ENCODE assay signal across 9 cellular contexts in the genomic region with DNA sequence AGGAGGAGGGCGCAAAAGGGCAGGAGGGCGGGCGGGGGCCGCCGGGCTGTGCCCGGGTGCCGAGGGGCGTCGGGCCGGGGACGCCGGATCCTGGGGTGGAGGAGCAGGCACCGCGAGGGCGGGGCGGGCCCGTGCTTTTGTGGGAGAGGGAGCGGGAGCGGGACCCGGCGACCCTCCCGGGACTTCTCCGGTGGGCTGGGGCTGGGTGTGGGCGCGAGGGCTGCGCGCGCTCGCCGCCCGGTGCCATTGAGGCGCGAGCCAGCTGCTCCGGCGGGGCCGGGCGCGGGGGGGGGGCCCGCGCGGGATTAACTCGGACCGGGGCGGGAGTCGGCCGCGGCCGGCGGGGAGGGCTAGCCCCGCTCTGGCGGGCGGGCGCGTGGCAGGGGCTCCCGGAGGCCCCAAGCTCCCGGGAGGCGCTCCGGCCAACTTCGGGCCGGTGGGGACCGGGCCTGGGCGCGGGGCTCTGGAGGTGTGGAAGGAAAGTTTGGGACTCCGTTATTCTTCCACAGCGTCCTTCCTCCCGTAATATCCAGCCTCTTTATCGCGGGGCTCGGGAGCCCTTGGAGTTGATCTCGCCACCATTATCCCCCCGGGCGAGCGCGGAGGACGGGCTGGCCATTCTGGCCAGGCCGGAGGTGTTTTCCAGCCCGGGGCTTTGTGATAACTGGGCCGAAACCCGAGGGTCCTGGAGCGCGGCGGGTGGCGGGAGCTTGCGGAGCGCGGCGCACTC. TPM values are rescaled to one million over a fixed set of nuclear protein-coding genes. Genes with fewer than 3 reads are reported as not detected.
A peak's percentile ranks its signal among the peaks of the same experiment; 100 is the strongest.
DNase-seq lines count a peak whose midpoint lies in the region; ATAC-seq and TF ChIP-seq lines count a peak whose summit lies in the region.
"Had no signal": no experiment of that assay in that cellular context is flagged by ENCODE, and none has a peak within 500 bp of the region (broad histone marks: within the 10 kb centered on the region; RNA-seq: fewer than 3 reads in every experiment).

No MANE protein-coding gene starts in this region.

- H3K27me3 ChIP-seq in body of pancreas (no peaks in the 10 kb centered on the region), liver (ENCODE audit: control insufficient read depth in 4 of 4, insufficient read depth in 4 of 4, low read length in 3 of 4) (no peaks in the 10 kb centered on the region), thoracic aorta (replicated peaks; ENCODE audit: insufficient read depth) (peaks cover 25% of the 10 kb centered on the region)

- H3K4me3 ChIP-seq in body of pancreas (peak overlapping the region; percentile 36 to 65), liver (ENCODE audit: low read depth in 1 of 3, low read length in 3 of 3) (peak overlapping the region; percentile 59 to 94 (median 70)), thoracic aorta (peak overlapping the region; percentile 64)

- intact Hi-C loops in body of pancreas (cut with DNase I), result no loop called here

- H3K36me3 ChIP-seq in body of pancreas (replicated peaks in 1 of 2; ENCODE audit: insufficient read depth in 1 of 2, low read depth in 2 of 2), result no peaks in the 10 kb centered on the region
- no peaks in the 10 kb centered on the region for H3K36me3 ChIP-seq in liver (ENCODE audit: control insufficient read depth in 4 of 4, insufficient read depth in 3 of 4, low read depth in 1 of 4, low read length in 3 of 4)
- H3K36me3 ChIP-seq in thoracic aorta, result no peaks in the 10 kb centered on the region

- no peaks in the 10 kb centered on the region for H3K9me3 ChIP-seq in body of pancreas
- H3K9me3 ChIP-seq in liver (ENCODE audit: control insufficient read depth in 4 of 4, low read length in 3 of 4), result no peaks in the 10 kb centered on the region
- no peaks in the 10 kb centered on the region for H3K9me3 ChIP-seq in thoracic aorta

- peak overlapping the region; percentile 71 to 78 for H3K9ac ChIP-seq in liver (ENCODE audit: low read depth in 1 of 2, low read length in 2 of 2)

- ATAC-seq in body of pancreas (peak; percentile 41), thoracic aorta (ENCODE audit: insufficient number of reproducible peaks, low FRiP score, low read depth) (no peak), HG02610 (IDR thresholded peaks at IDR 0.05; ENCODE audit: unreplicated experiment) (no peak), HG03342 (IDR thresholded peaks at IDR 0.05; ENCODE audit: unreplicated experiment) (no peak), omental fat pad (ENCODE audit: low FRiP score) (no peak)

- peak overlapping the region; percentile 46 to 65 (median 50) for H3K27ac ChIP-seq in body of pancreas
- peak overlapping the region; percentile 92 to 97 for H3K27ac ChIP-seq in liver (ENCODE audit: low read depth in 1 of 2, low read length in 2 of 2)
- no peak overlapping the region for H3K27ac ChIP-seq in thoracic aorta

- TF ChIP-seq CTCF in body of pancreas (IDR thresholded peaks at IDR 0.05), result no peak
- TF ChIP-seq CTCF in liver (IDR thresholded peaks at IDR 0.05; ENCODE audit: low read depth, low read length, missing input control), result no peak
- no peak for TF ChIP-seq CTCF in thoracic aorta (IDR thresholded peaks at IDR 0.05)
- TF ChIP-seq CTCF in omental fat pad (IDR thresholded peaks at IDR 0.05), result no peak

- DNase-seq in NCI-H82 (lab: John Stamatoyannopoulos, UW) (peak; percentile 49), NCI-H82 treated with DMSO at 0.1 percent for 48 hours (lab: John Stamatoyannopoulos, UW; ENCODE audit: unreplicated experiment) (no peak), body of pancreas (peak in 2 of 4 donors; percentile 15 to 39), thoracic aorta (ENCODE audit: low spot score) (no peak), omental fat pad (ENCODE audit: low spot score) (no peak)
- DNase-seq: IMR-90 had no signal

- WGBS in body of pancreas, 2 donors, result 1% methylated on average over 19 to 74 of the region's 87 CpGs
- WGBS in liver, result 2% methylated on average over 87 of the region's 87 CpGs

- TF ChIP-seq POLR2A in body of pancreas (IDR thresholded peaks at IDR 0.05), result no peak

- peaks cover 19% of the 10 kb centered on the region for H3K4me1 ChIP-seq in body of pancreas
- H3K4me1 ChIP-seq in liver (ENCODE audit: control insufficient read depth in 4 of 4, insufficient read depth in 4 of 4, low read length in 3 of 4), result peaks cover 0 to 16% (median 3%) of the 10 kb centered on the region in 4 donors
- H3K4me1 ChIP-seq in thoracic aorta (ENCODE audit: control insufficient read depth in 1 of 2, low read depth in 2 of 2), result peaks cover 14 to 27% of the 10 kb centered on the region in 2 donors

- no peak for TF ChIP-seq RAD21 in liver (IDR thresholded peaks at IDR 0.05)

TF ChIP-seq in liver, 16 proteins besides CTCF, POLR2A, EP300 and RAD21:
- TF ChIP-seq FOXA1 (IDR thresholded peaks at IDR 0.05), result no peak
- no peak for TF ChIP-seq HNF4A (conservative IDR thresholded peaks at IDR 0.05)
- TF ChIP-seq GABPA (IDR thresholded peaks at IDR 0.05 in 1 of 2, conservative IDR thresholded peaks at IDR 0.05 in 1 of 2), result no peak
- TF ChIP-seq, protein P1, sequence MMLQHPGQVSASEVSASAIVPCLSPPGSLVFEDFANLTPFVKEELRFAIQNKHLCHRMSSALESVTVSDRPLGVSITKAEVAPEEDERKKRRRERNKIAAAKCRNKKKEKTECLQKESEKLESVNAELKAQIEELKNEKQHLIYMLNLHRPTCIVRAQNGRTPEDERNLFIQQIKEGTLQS (IDR thresholded peaks at IDR 0.05), result no peak
- no peak for TF ChIP-seq EGR1 (IDR thresholded peaks at IDR 0.05; ENCODE audit: low read depth in 2 of 2)
- TF ChIP-seq, protein P2, sequence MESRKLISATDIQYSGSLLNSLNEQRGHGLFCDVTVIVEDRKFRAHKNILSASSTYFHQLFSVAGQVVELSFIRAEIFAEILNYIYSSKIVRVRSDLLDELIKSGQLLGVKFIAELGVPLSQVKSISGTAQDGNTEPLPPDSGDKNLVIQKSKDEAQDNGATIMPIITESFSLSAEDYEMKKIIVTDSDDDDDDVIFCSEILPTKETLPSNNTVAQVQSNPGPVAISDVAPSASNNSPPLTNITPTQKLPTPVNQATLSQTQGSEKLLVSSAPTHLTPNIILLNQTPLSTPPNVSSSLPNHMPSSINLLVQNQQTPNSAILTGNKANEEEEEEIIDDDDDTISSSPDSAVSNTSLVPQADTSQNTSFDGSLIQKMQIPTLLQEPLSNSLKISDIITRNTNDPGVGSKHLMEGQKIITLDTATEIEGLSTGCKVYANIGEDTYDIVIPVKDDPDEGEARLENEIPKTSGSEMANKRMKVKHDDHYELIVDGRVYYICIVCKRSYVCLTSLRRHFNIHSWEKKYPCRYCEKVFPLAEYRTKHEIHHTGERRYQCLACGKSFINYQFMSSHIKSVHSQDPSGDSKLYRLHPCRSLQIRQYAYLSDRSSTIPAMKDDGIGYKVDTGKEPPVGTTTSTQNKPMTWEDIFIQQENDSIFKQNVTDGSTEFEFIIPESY (IDR thresholded peaks at IDR 0.05), result no peak
- TF ChIP-seq, protein P3, sequence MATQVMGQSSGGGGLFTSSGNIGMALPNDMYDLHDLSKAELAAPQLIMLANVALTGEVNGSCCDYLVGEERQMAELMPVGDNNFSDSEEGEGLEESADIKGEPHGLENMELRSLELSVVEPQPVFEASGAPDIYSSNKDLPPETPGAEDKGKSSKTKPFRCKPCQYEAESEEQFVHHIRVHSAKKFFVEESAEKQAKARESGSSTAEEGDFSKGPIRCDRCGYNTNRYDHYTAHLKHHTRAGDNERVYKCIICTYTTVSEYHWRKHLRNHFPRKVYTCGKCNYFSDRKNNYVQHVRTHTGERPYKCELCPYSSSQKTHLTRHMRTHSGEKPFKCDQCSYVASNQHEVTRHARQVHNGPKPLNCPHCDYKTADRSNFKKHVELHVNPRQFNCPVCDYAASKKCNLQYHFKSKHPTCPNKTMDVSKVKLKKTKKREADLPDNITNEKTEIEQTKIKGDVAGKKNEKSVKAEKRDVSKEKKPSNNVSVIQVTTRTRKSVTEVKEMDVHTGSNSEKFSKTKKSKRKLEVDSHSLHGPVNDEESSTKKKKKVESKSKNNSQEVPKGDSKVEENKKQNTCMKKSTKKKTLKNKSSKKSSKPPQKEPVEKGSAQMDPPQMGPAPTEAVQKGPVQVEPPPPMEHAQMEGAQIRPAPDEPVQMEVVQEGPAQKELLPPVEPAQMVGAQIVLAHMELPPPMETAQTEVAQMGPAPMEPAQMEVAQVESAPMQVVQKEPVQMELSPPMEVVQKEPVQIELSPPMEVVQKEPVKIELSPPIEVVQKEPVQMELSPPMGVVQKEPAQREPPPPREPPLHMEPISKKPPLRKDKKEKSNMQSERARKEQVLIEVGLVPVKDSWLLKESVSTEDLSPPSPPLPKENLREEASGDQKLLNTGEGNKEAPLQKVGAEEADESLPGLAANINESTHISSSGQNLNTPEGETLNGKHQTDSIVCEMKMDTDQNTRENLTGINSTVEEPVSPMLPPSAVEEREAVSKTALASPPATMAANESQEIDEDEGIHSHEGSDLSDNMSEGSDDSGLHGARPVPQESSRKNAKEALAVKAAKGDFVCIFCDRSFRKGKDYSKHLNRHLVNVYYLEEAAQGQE (IDR thresholded peaks at IDR 0.05), result no peak
- no peak for TF ChIP-seq NR2F2 (IDR thresholded peaks at IDR 0.05)
- TF ChIP-seq RXRA (IDR thresholded peaks at IDR 0.05), result no peak
- TF ChIP-seq, protein P4, sequence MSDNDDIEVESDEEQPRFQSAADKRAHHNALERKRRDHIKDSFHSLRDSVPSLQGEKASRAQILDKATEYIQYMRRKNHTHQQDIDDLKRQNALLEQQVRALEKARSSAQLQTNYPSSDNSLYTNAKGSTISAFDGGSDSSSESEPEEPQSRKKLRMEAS (IDR thresholded peaks at IDR 0.05), result no peak
- no peak for TF ChIP-seq JUND (IDR thresholded peaks at IDR 0.05)
- TF ChIP-seq HNF4G (IDR thresholded peaks at IDR 0.05), result no peak
- no peak for TF ChIP-seq FOXA2 (IDR thresholded peaks at IDR 0.05)
- no peak for TF ChIP-seq SP1 (IDR thresholded peaks at IDR 0.05)
- no peak for TF ChIP-seq YY1 (IDR thresholded peaks at IDR 0.05)
- no peak for TF ChIP-seq TAF1 (conservative IDR thresholded peaks at IDR 0.05)

RNA-seq across cellular contexts. Expression of a gene that starts 0.9 kb away (rescaled TPM):
- total RNA-seq in body of pancreas, result 1 to 10 TPM; 2.6 to 3.4 TPM
- total RNA-seq in liver, result 1 to 10 TPM; 2.1 to 9.7 TPM
- polyA plus RNA-seq in liver, result 1 to 10 TPM; 1.8 to 2.0 TPM
- total RNA-seq in thoracic aorta, result under 1 TPM in 1 of 2 donors, not detected in 1; 0.28 TPM
- 1 to 10 TPM in 1 of 4 donors, under 1 TPM in 3; 0.24 to 3.9 (median 0.70) TPM for total RNA-seq in omental fat pad
- total RNA-seq: IMR-90 had no signal

Comparison
In these comparisons a context has a peak if more than half of its experiments do, and no peak if none do; other contexts are left out.
1. H3K27ac ChIP-seq: peak in body of pancreas (4 of 4) and liver (2 of 2); none in thoracic aorta (0 of 2).
2. Peak in every context shown above with its lines, with median percentiles within 50 percentile points of each other: H3K4me3 ChIP-seq.